In genomic region chr3:53791317-53791716, GRCh38 we compare ENCODE assay signal across 37 cellular contexts. TPM values are rescaled to one million over a fixed set of nuclear protein-coding genes. Genes with fewer than 3 reads are reported as not detected.
"Had no signal": no experiment of that assay in that cellular context is flagged by ENCODE, and none has a peak within 500 bp of the region (broad histone marks: within the 10 kb centered on the region; RNA-seq: fewer than 3 reads in every experiment).

No MANE protein-coding gene starts in this region.

- H3K27ac ChIP-seq: adrenal gland, breast epithelium, cardiac muscle cell, coronary artery, dorsolateral prefrontal cortex, WERI-Rb-1 had no signal

- H3K36me3 ChIP-seq: adrenal gland, breast epithelium, WERI-Rb-1 had no signal

- H3K9me3 ChIP-seq: adrenal gland, breast epithelium had no signal

- DNase-seq: activated CD4-positive, alpha-beta memory T cell treated with anti-CD3 and anti-CD28 coated beads for 36 hours; activated CD4-positive, alpha-beta T cell treated with anti-CD3 and anti-CD28 coated beads for 36 hours; activated CD4-positive, alpha-beta T cell treated with anti-CD3 and anti-CD28 coated beads, Interleukin-2, amount 10 ng/mL, durations not matched to agents 24 days and 14 days; activated CD4-positive, CD25-positive, alpha-beta regulatory T cell; activated CD4-positive, CD25-positive, alpha-beta regulatory T cell treated with anti-CD3 and anti-CD28 coated beads, Interleukin-2, amount 50 U/mL, for 72 hours; activated CD8-positive, alpha-beta memory T cell treated with anti-CD3 and anti-CD28 coated beads, Interleukin-2, amount 10 ng/mL, durations not matched to agents 7 days and 5 days; activated CD8-positive, alpha-beta memory T cell treated with anti-CD3 and anti-CD28 coated beads, Interleukin-2, amount 50 U/mL, for 4 hours; activated CD8-positive, alpha-beta T cell treated with anti-CD3 and anti-CD28 coated beads, Interleukin-2, amount 10 ng/mL, durations not matched to agents 7 days and 5 days; activated effector memory CD4-positive, alpha-beta T cell treated with anti-CD3 and anti-CD28 coated beads, Interleukin-2, amount 50 U/mL, for 16 hours; activated naive CD4-positive, alpha-beta T cell treated with anti-CD3 and anti-CD28 coated beads for 36 hours; activated naive CD8-positive, alpha-beta T cell treated with anti-CD3 and anti-CD28 coated beads for 36 hours; activated naive CD8-positive, alpha-beta T cell treated with anti-CD3 and anti-CD28 coated beads, Interleukin-2, amount 50 U/mL, for 24 hours; activated T-cell treated with anti-CD3 and anti-CD28 coated beads, Interleukin-2, amount 50 U/mL, for 1 hour; activated T-cell treated with anti-CD3 and anti-CD28 coated beads, Interleukin-2, amount 50 U/mL, for 48 hours; adrenal gland; amygdala; central memory CD4-positive, alpha-beta T cell; cerebellar nuclear complex; dorsolateral prefrontal cortex; effector memory CD4-positive, alpha-beta T cell; endodermal cell; foreskin fibroblast; SW 1271; T-cell; T1000; WERI-Rb-1 had no signal

- H3K27ac Mint-ChIP-seq: activated CD4-positive, alpha-beta memory T cell treated with anti-CD3 and anti-CD28 coated beads for 36 hours; activated CD4-positive, alpha-beta T cell treated with anti-CD3 and anti-CD28 coated beads for 36 hours; activated CD4-positive, alpha-beta T cell treated with anti-CD3 and anti-CD28 coated beads, Interleukin-2, amount 10 ng/mL, durations not matched to agents 24 days and 14 days; activated CD8-positive, alpha-beta memory T cell treated with anti-CD3 and anti-CD28 coated beads, Interleukin-2, amount 10 ng/mL, durations not matched to agents 7 days and 5 days; activated CD8-positive, alpha-beta T cell treated with anti-CD3 and anti-CD28 coated beads, Interleukin-2, amount 10 ng/mL, durations not matched to agents 7 days and 5 days; activated naive CD4-positive, alpha-beta T cell treated with anti-CD3 and anti-CD28 coated beads for 36 hours; activated naive CD4-positive, alpha-beta T cell treated with anti-CD3 and anti-CD28 coated beads, Interleukin-2, amount 50 U/mL, for 24 hours; activated naive CD8-positive, alpha-beta T cell treated with anti-CD3 and anti-CD28 coated beads for 36 hours; activated naive CD8-positive, alpha-beta T cell treated with anti-CD3 and anti-CD28 coated beads, Interleukin-2, amount 50 U/mL, for 24 hours; activated T-helper 1 cell treated with anti-CD3 and anti-CD28 coated beads, Interleukin-12 subunit alpha, Interleukin-12 subunit beta, Interleukin-2, Interleukin-4 antibody, amounts not matched to agents 30 ng/mL and 10 ng/mL and 1 ng/mL, durations not matched to agents 14 hours and 24 hours and 36 hours; activated T-helper 2 cell treated with anti-CD3 and anti-CD28 coated beads, Interferon-gamma antibody, Interleukin-2, Interleukin-4, amounts not matched to agents 10 μg/mL and 5 μg/mL and 100 μg/mL, durations not matched to agents 14 hours and 24 hours and 36 hours; endodermal cell; T-cell; T-helper 1 cell treated with Interleukin-12 subunit alpha and Interleukin-12 subunit beta and Interleukin-4 antibody, amounts not matched to agents 30 μg/mL and 1 μg/mL, for 36 hours had no signal

- ATAC-seq: activated CD4-positive, alpha-beta T cell treated with anti-CD3 and anti-CD28 coated beads for 36 hours; activated CD8-positive, alpha-beta memory T cell treated with anti-CD3 and anti-CD28 coated beads, Interleukin-2, amount 10 ng/mL, durations not matched to agents 7 days and 5 days; activated CD8-positive, alpha-beta T cell treated with anti-CD3 and anti-CD28 coated beads, Interleukin-2, amount 10 ng/mL, durations not matched to agents 7 days and 5 days; activated naive CD8-positive, alpha-beta T cell treated with anti-CD3 and anti-CD28 coated beads, Interleukin-2, amount 50 U/mL, for 24 hours; esophagus mucosa; T-cell had no signal

- H3K4me1 Mint-ChIP-seq: activated CD4-positive, alpha-beta T cell treated with anti-CD3 and anti-CD28 coated beads for 36 hours; activated CD4-positive, alpha-beta T cell treated with anti-CD3 and anti-CD28 coated beads, Interleukin-2, amount 10 ng/mL, durations not matched to agents 24 days and 14 days; activated CD8-positive, alpha-beta memory T cell treated with anti-CD3 and anti-CD28 coated beads, Interleukin-2, amount 10 ng/mL, durations not matched to agents 7 days and 5 days; activated naive CD4-positive, alpha-beta T cell treated with anti-CD3 and anti-CD28 coated beads, Interleukin-2, amount 50 U/mL, for 24 hours; activated naive CD8-positive, alpha-beta T cell treated with anti-CD3 and anti-CD28 coated beads for 36 hours; activated naive CD8-positive, alpha-beta T cell treated with anti-CD3 and anti-CD28 coated beads, Interleukin-2, amount 50 U/mL, for 24 hours; T-cell had no signal

- H3K27me3 ChIP-seq: adrenal gland, breast epithelium, cardiac muscle cell, dorsolateral prefrontal cortex had no signal

- FAIRE-seq: frontal cortex had no signal

- H3K4me3 Mint-ChIP-seq: activated CD4-positive, alpha-beta memory T cell treated with anti-CD3 and anti-CD28 coated beads for 36 hours; activated CD4-positive, alpha-beta T cell treated with anti-CD3 and anti-CD28 coated beads for 36 hours; activated CD4-positive, alpha-beta T cell treated with anti-CD3 and anti-CD28 coated beads, Interleukin-2, amount 10 ng/mL, durations not matched to agents 24 days and 14 days; activated CD8-positive, alpha-beta memory T cell treated with anti-CD3 and anti-CD28 coated beads, Interleukin-2, amount 10 ng/mL, durations not matched to agents 7 days and 5 days; activated CD8-positive, alpha-beta T cell treated with anti-CD3 and anti-CD28 coated beads, Interleukin-2, amount 10 ng/mL, durations not matched to agents 7 days and 5 days; activated naive CD4-positive, alpha-beta T cell treated with anti-CD3 and anti-CD28 coated beads for 36 hours; activated naive CD4-positive, alpha-beta T cell treated with anti-CD3 and anti-CD28 coated beads, Interleukin-2, amount 50 U/mL, for 24 hours; activated naive CD8-positive, alpha-beta T cell treated with anti-CD3 and anti-CD28 coated beads for 36 hours; activated naive CD8-positive, alpha-beta T cell treated with anti-CD3 and anti-CD28 coated beads, Interleukin-2, amount 50 U/mL, for 24 hours; activated T-helper 1 cell treated with anti-CD3 and anti-CD28 coated beads, Interleukin-12 subunit alpha, Interleukin-12 subunit beta, Interleukin-2, Interleukin-4 antibody, amounts not matched to agents 30 ng/mL and 10 ng/mL and 1 ng/mL, durations not matched to agents 14 hours and 24 hours and 36 hours; brain; dendritic cell treated with granulocyte-macrophage colony-stimulating factor and Interleukin-4, amounts not matched to agents 40 ng/mL and 50 ng/mL, for 4 days; endodermal cell; T-cell; T-helper 1 cell treated with Interleukin-12 subunit alpha and Interleukin-12 subunit beta and Interleukin-4 antibody, amounts not matched to agents 30 μg/mL and 1 μg/mL, for 36 hours had no signal

- H3K36me3 Mint-ChIP-seq: activated CD4-positive, alpha-beta memory T cell treated with anti-CD3 and anti-CD28 coated beads for 36 hours; activated CD8-positive, alpha-beta memory T cell treated with anti-CD3 and anti-CD28 coated beads, Interleukin-2, amount 10 ng/mL, durations not matched to agents 7 days and 5 days; activated naive CD4-positive, alpha-beta T cell treated with anti-CD3 and anti-CD28 coated beads, Interleukin-2, amount 50 U/mL, for 24 hours; activated naive CD8-positive, alpha-beta T cell treated with anti-CD3 and anti-CD28 coated beads for 36 hours; brain; T-cell had no signal

- H3K9me3 Mint-ChIP-seq: activated CD4-positive, alpha-beta memory T cell treated with anti-CD3 and anti-CD28 coated beads for 36 hours; activated CD4-positive, alpha-beta T cell treated with anti-CD3 and anti-CD28 coated beads, Interleukin-2, amount 10 ng/mL, durations not matched to agents 24 days and 14 days; activated naive CD4-positive, alpha-beta T cell treated with anti-CD3 and anti-CD28 coated beads for 36 hours; activated naive CD4-positive, alpha-beta T cell treated with anti-CD3 and anti-CD28 coated beads, Interleukin-2, amount 50 U/mL, for 24 hours; activated naive CD8-positive, alpha-beta T cell treated with anti-CD3 and anti-CD28 coated beads for 36 hours; activated naive CD8-positive, alpha-beta T cell treated with anti-CD3 and anti-CD28 coated beads, Interleukin-2, amount 50 U/mL, for 24 hours; activated T-helper 1 cell treated with anti-CD3 and anti-CD28 coated beads, Interleukin-12 subunit alpha, Interleukin-12 subunit beta, Interleukin-2, Interleukin-4 antibody, amounts not matched to agents 30 ng/mL and 10 ng/mL and 1 ng/mL, durations not matched to agents 14 hours and 24 hours and 36 hours; activated T-helper 2 cell treated with anti-CD3 and anti-CD28 coated beads, Interferon-gamma antibody, Interleukin-2, Interleukin-4, amounts not matched to agents 10 μg/mL and 5 μg/mL and 100 μg/mL, durations not matched to agents 14 hours and 24 hours and 36 hours; brain; dendritic cell treated with granulocyte-macrophage colony-stimulating factor and Interleukin-4, amounts not matched to agents 40 ng/mL and 50 ng/mL, for 4 days; endodermal cell; T-cell; T-helper 1 cell treated with Interleukin-12 subunit alpha and Interleukin-12 subunit beta and Interleukin-4 antibody, amounts not matched to agents 30 μg/mL and 1 μg/mL, for 36 hours had no signal

- H3K4me1 ChIP-seq: breast epithelium had no signal

- H3K4me3 ChIP-seq: adrenal gland, breast epithelium, cardiac muscle cell, coronary artery, dorsolateral prefrontal cortex had no signal

RNA-seq across cellular contexts. Expression of gene IL17RB, which starts 55.1 kb away (rescaled TPM):
- total RNA-seq: activated naive CD8-positive, alpha-beta T cell treated with anti-CD3 and anti-CD28 coated beads for 36 hours had no signal
